Comparison of ENCODE assay signal across 20 cellular contexts in genomic region chr19:16232127-16232526, GRCh38. TPM values are rescaled to one million over a fixed set of nuclear protein-coding genes. Genes with fewer than 3 reads are reported as not detected.
A peak's percentile ranks its signal among the peaks of the same experiment; 100 is the strongest.
DNase-seq lines count a peak whose midpoint lies in the region; ATAC-seq lines count a peak whose summit lies in the region.
"Had no signal": no experiment of that assay in that cellular context is flagged by ENCODE, and none has a peak within 500 bp of the region (broad histone marks: within the 10 kb centered on the region; RNA-seq: fewer than 3 reads in every experiment).

No MANE protein-coding gene starts in this region.

- no peak for DNase-seq in activated naive CD4-positive, alpha-beta T cell treated with anti-CD3 and anti-CD28 coated beads, Interleukin-2, amount 10 ng/mL, durations not matched to agents 7 days and 5 days
- no peak for DNase-seq in activated naive CD4-positive, alpha-beta T cell treated with anti-CD3 and anti-CD28 coated beads for 36 hours
- peak; percentile 18 for DNase-seq in H7
- no peak for DNase-seq in naive thymus-derived CD8-positive, alpha-beta T cell
- no peak for DNase-seq in stimulated activated naive B cell treated with anti-CD40 and anti-IgM and Interleukin-4, amounts not matched to agents 10 μg/mL and 1 μg/mL and 100 μg/mL, for 72 hours
- no peak for DNase-seq in natural killer cell treated with Interleukin-12 subunit alpha and Interleukin-12 subunit beta and Interleukin-15 and Interleukin-18, amount 100 ng/mL, for 72 hours (ENCODE audit: low spot score)
- DNase-seq: Calu3; CD4-positive, alpha-beta memory T cell; GF-D8; GOT3; KBM-7; NCI-H1694 treated with DMSO at 0.1 percent for 48 hours; NCI-H748 treated with DMSO at 0.1 percent for 48 hours; NK-92 treated with Interleukin-12 subunit alpha and Interleukin-12 subunit beta, amount 100 ng/mL, for 24 hours; Right ventricle myocardium superior had no signal

- no peak overlapping the region for H3K4me3 ChIP-seq in H7 (ENCODE audit: insufficient read depth, low read depth, low read length)
- H3K4me3 ChIP-seq: A549, GM12878 had no signal

- no peaks in the 10 kb centered on the region; the same call in 1 of the 2 replicates for H3K36me3 ChIP-seq in H7 (replicated peaks; ENCODE audit: control insufficient read depth, insufficient read depth, low read length)

- ATAC-seq in naive thymus-derived CD8-positive, alpha-beta T cell = no peak
- ATAC-seq in stimulated activated naive B cell treated with anti-CD40 and anti-IgM and Interleukin-4, amounts not matched to agents 10 μg/mL and 1 μg/mL and 100 μg/mL, for 72 hours (replicated peaks) = no peak
- ATAC-seq in GM18909 (IDR thresholded peaks at IDR 0.05; ENCODE audit: poor library complexity, unreplicated experiment) = no peak
- no peak for ATAC-seq in natural killer cell treated with Interleukin-12 subunit alpha and Interleukin-12 subunit beta and Interleukin-15 and Interleukin-18, amount 100 ng/mL, for 72 hours
- ATAC-seq: GM12878 had no signal

- H3K36me3 Mint-ChIP-seq in activated naive CD4-positive, alpha-beta T cell treated with anti-CD3 and anti-CD28 coated beads, Interleukin-2, amount 10 ng/mL, durations not matched to agents 7 days and 5 days = peaks cover 58% of the 10 kb centered on the region
- H3K36me3 Mint-ChIP-seq in activated naive CD4-positive, alpha-beta T cell treated with anti-CD3 and anti-CD28 coated beads for 36 hours (ENCODE audit: low read depth) = peaks cover 41% of the 10 kb centered on the region
- H3K36me3 Mint-ChIP-seq in naive thymus-derived CD8-positive, alpha-beta T cell = peaks cover 13 to 74% (median 33%) of the 10 kb centered on the region in 3 donors
- H3K36me3 Mint-ChIP-seq in stimulated activated naive B cell treated with anti-CD40 and anti-IgM and Interleukin-4, amounts not matched to agents 10 μg/mL and 1 μg/mL and 100 μg/mL, for 72 hours = peaks cover 60 to 75% of the 10 kb centered on the region in 2 donors
- peaks cover 29% of the 10 kb centered on the region for H3K36me3 Mint-ChIP-seq in natural killer cell treated with Interleukin-12 subunit alpha and Interleukin-12 subunit beta and Interleukin-15 and Interleukin-18, amount 100 ng/mL, for 72 hours

- peaks cover 16% of the 10 kb centered on the region for H3K4me1 Mint-ChIP-seq in activated naive CD4-positive, alpha-beta T cell treated with anti-CD3 and anti-CD28 coated beads, Interleukin-2, amount 10 ng/mL, durations not matched to agents 7 days and 5 days
- peaks cover 16% of the 10 kb centered on the region for H3K4me1 Mint-ChIP-seq in activated naive CD4-positive, alpha-beta T cell treated with anti-CD3 and anti-CD28 coated beads for 36 hours (ENCODE audit: low read depth)
- H3K4me1 Mint-ChIP-seq in naive thymus-derived CD8-positive, alpha-beta T cell = peaks cover 28 to 60% (median 40%) of the 10 kb centered on the region in 4 donors
- peaks cover 6 to 16% of the 10 kb centered on the region in 2 donors for H3K4me1 Mint-ChIP-seq in stimulated activated naive B cell treated with anti-CD40 and anti-IgM and Interleukin-4, amounts not matched to agents 10 μg/mL and 1 μg/mL and 100 μg/mL, for 72 hours
- H3K4me1 Mint-ChIP-seq in natural killer cell treated with Interleukin-12 subunit alpha and Interleukin-12 subunit beta and Interleukin-15 and Interleukin-18, amount 100 ng/mL, for 72 hours (ENCODE audit: low read depth in 2 of 2) = peaks cover 0 to 11% of the 10 kb centered on the region in 2 donors

- H3K27me3 Mint-ChIP-seq in activated naive CD4-positive, alpha-beta T cell treated with anti-CD3 and anti-CD28 coated beads, Interleukin-2, amount 10 ng/mL, durations not matched to agents 7 days and 5 days = no peaks in the 10 kb centered on the region
- H3K27me3 Mint-ChIP-seq in activated naive CD4-positive, alpha-beta T cell treated with anti-CD3 and anti-CD28 coated beads for 36 hours (ENCODE audit: low read depth) = no peaks in the 10 kb centered on the region
- no peaks in the 10 kb centered on the region for H3K27me3 Mint-ChIP-seq in naive thymus-derived CD8-positive, alpha-beta T cell
- no peaks in the 10 kb centered on the region for H3K27me3 Mint-ChIP-seq in stimulated activated naive B cell treated with anti-CD40 and anti-IgM and Interleukin-4, amounts not matched to agents 10 μg/mL and 1 μg/mL and 100 μg/mL, for 72 hours
- H3K27me3 Mint-ChIP-seq in natural killer cell treated with Interleukin-12 subunit alpha and Interleukin-12 subunit beta and Interleukin-15 and Interleukin-18, amount 100 ng/mL, for 72 hours = no peaks in the 10 kb centered on the region
- H3K27me3 Mint-ChIP-seq: CD4-positive, alpha-beta memory T cell had no signal

- intact Hi-C loops in activated naive CD4-positive, alpha-beta T cell treated with anti-CD3 and anti-CD28 coated beads for 36 hours (cut with micrococcal nuclease) = no loop called here

- POLR2A ChIA-PET in naive thymus-derived CD8-positive, alpha-beta T cell (lab: Charles Lee) = interaction anchor here (0.9 to 7.4 kb wide), 3 partner anchors 14 to 138 kb away, joined by 3 to 51 read pairs (median 3); no protein-coding TSS in a partner anchor

- H3K27ac Mint-ChIP-seq in activated naive CD4-positive, alpha-beta T cell treated with anti-CD3 and anti-CD28 coated beads, Interleukin-2, amount 10 ng/mL, durations not matched to agents 7 days and 5 days = peak overlapping the region; percentile 76
- H3K27ac Mint-ChIP-seq in activated naive CD4-positive, alpha-beta T cell treated with anti-CD3 and anti-CD28 coated beads for 36 hours = no peak overlapping the region
- peak overlapping the region in 9 of 10 donors; percentile 57 to 96 (median 87) for H3K27ac Mint-ChIP-seq in naive thymus-derived CD8-positive, alpha-beta T cell
- peak overlapping the region; percentile 63 for H3K27ac Mint-ChIP-seq in stimulated activated naive B cell treated with anti-CD40 and anti-IgM and Interleukin-4, amounts not matched to agents 10 μg/mL and 1 μg/mL and 100 μg/mL, for 72 hours
- H3K27ac Mint-ChIP-seq in natural killer cell treated with Interleukin-12 subunit alpha and Interleukin-12 subunit beta and Interleukin-15 and Interleukin-18, amount 100 ng/mL, for 72 hours = no peak overlapping the region

- no peak overlapping the region for H3K4me3 Mint-ChIP-seq in activated naive CD4-positive, alpha-beta T cell treated with anti-CD3 and anti-CD28 coated beads, Interleukin-2, amount 10 ng/mL, durations not matched to agents 7 days and 5 days
- no peak overlapping the region for H3K4me3 Mint-ChIP-seq in activated naive CD4-positive, alpha-beta T cell treated with anti-CD3 and anti-CD28 coated beads for 36 hours
- no peak overlapping the region for H3K4me3 Mint-ChIP-seq in naive thymus-derived CD8-positive, alpha-beta T cell
- H3K4me3 Mint-ChIP-seq in stimulated activated naive B cell treated with anti-CD40 and anti-IgM and Interleukin-4, amounts not matched to agents 10 μg/mL and 1 μg/mL and 100 μg/mL, for 72 hours = no peak overlapping the region
- no peak overlapping the region for H3K4me3 Mint-ChIP-seq in natural killer cell treated with Interleukin-12 subunit alpha and Interleukin-12 subunit beta and Interleukin-15 and Interleukin-18, amount 100 ng/mL, for 72 hours
- H3K4me3 Mint-ChIP-seq: CD4-positive, alpha-beta memory T cell had no signal

- no peaks in the 10 kb centered on the region for H3K27me3 ChIP-seq in H7 (ENCODE audit: control insufficient read depth, insufficient read depth, low read length)

- CTCF ChIA-PET in activated naive CD4-positive, alpha-beta T cell treated with anti-CD3 and anti-CD28 coated beads, Interleukin-2, amount 10 ng/mL, durations not matched to agents 7 days and 5 days (lab: Charles Lee) = no interaction called here
- CTCF ChIA-PET in activated naive CD4-positive, alpha-beta T cell treated with anti-CD3 and anti-CD28 coated beads for 36 hours (lab: Charles Lee) = no interaction called here

- peaks cover 4% of the 10 kb centered on the region for H3K9me3 Mint-ChIP-seq in activated naive CD4-positive, alpha-beta T cell treated with anti-CD3 and anti-CD28 coated beads, Interleukin-2, amount 10 ng/mL, durations not matched to agents 7 days and 5 days
- H3K9me3 Mint-ChIP-seq in activated naive CD4-positive, alpha-beta T cell treated with anti-CD3 and anti-CD28 coated beads for 36 hours = peaks cover 10% of the 10 kb centered on the region
- H3K9me3 Mint-ChIP-seq in naive thymus-derived CD8-positive, alpha-beta T cell = peaks cover 0 to 6% (median 0%) of the 10 kb centered on the region in 9 donors
- H3K9me3 Mint-ChIP-seq in stimulated activated naive B cell treated with anti-CD40 and anti-IgM and Interleukin-4, amounts not matched to agents 10 μg/mL and 1 μg/mL and 100 μg/mL, for 72 hours = no peaks in the 10 kb centered on the region
- H3K9me3 Mint-ChIP-seq in natural killer cell treated with Interleukin-12 subunit alpha and Interleukin-12 subunit beta and Interleukin-15 and Interleukin-18, amount 100 ng/mL, for 72 hours = no peaks in the 10 kb centered on the region
- H3K9me3 Mint-ChIP-seq: CD4-positive, alpha-beta memory T cell had no signal

RNA-seq across cellular contexts. Expression of gene AP1M1, which starts 34.4 kb away (rescaled TPM):
- 100 to 1,000 TPM; 113 to 123 TPM for total RNA-seq in activated naive CD4-positive, alpha-beta T cell treated with anti-CD3 and anti-CD28 coated beads for 36 hours
- 49.3 and 56.3 TPM in 2 replicates for total RNA-seq in H7 (2014; rRNA removed; shearing (Covaris generic))
- 100 to 1,000 TPM; 151 to 154 TPM for total RNA-seq in naive thymus-derived CD8-positive, alpha-beta T cell
- 100 to 1,000 TPM; 195 to 288 (median 241) TPM for polyA plus RNA-seq in naive thymus-derived CD8-positive, alpha-beta T cell
- total RNA-seq in natural killer cell treated with Interleukin-12 subunit alpha and Interleukin-12 subunit beta and Interleukin-15 and Interleukin-18, amount 100 ng/mL, for 72 hours = 100 to 1,000 TPM; 115 to 145 TPM

RNA-seq across cellular contexts. Expression of gene FAM32A, which starts 46.9 kb away (rescaled TPM):
- total RNA-seq in activated naive CD4-positive, alpha-beta T cell treated with anti-CD3 and anti-CD28 coated beads for 36 hours = 10 to 100 TPM; 38.2 to 41.9 TPM
- 91.8 and 96.9 TPM in 2 replicates for total RNA-seq in H7 (2014; rRNA removed; shearing (Covaris generic))
- 10 to 100 TPM; 70.3 to 74.3 TPM for total RNA-seq in naive thymus-derived CD8-positive, alpha-beta T cell
- polyA plus RNA-seq in naive thymus-derived CD8-positive, alpha-beta T cell = 100 to 1,000 TPM; 150 to 205 (median 183) TPM
- 10 to 100 TPM; 46.7 to 60.8 TPM for total RNA-seq in natural killer cell treated with Interleukin-12 subunit alpha and Interleukin-12 subunit beta and Interleukin-15 and Interleukin-18, amount 100 ng/mL, for 72 hours

RNA-seq across cellular contexts. Expression of gene CIB3, which starts 58.8 kb away (rescaled TPM):
- not detected for total RNA-seq in activated naive CD4-positive, alpha-beta T cell treated with anti-CD3 and anti-CD28 coated beads for 36 hours
- total RNA-seq in H7 (2014; rRNA removed; shearing (Covaris generic)) = not detected in 2 replicates
- not detected for total RNA-seq in naive thymus-derived CD8-positive, alpha-beta T cell
- not detected for polyA plus RNA-seq in naive thymus-derived CD8-positive, alpha-beta T cell
- total RNA-seq in natural killer cell treated with Interleukin-12 subunit alpha and Interleukin-12 subunit beta and Interleukin-15 and Interleukin-18, amount 100 ng/mL, for 72 hours = 1 to 10 TPM in 1 of 2 donors, not detected in 1; 1.4 TPM
- total RNA-seq: Calu3; CD4-positive, alpha-beta memory T cell; GM12878; NCI-H460; Right ventricle myocardium superior had no signal
- polyA plus RNA-seq: A549; BJ; CD4-positive, alpha-beta memory T cell had no signal

Comparison
In these comparisons a context has a peak if more than half of its experiments do, and no peak if none do; other contexts are left out.
1. H3K27ac Mint-ChIP-seq: peak in activated naive CD4-positive, alpha-beta T cell treated with anti-CD3 and anti-CD28 coated beads, Interleukin-2, amount 10 ng/mL, durations not matched to agents 7 days and 5 days (single experiment), naive thymus-derived CD8-positive, alpha-beta T cell (9 of 10) and stimulated activated naive B cell treated with anti-CD40 and anti-IgM and Interleukin-4, amounts not matched to agents 10 μg/mL and 1 μg/mL and 100 μg/mL, for 72 hours (single experiment); none in activated naive CD4-positive, alpha-beta T cell treated with anti-CD3 and anti-CD28 coated beads for 36 hours (single experiment) and natural killer cell treated with Interleukin-12 subunit alpha and Interleukin-12 subunit beta and Interleukin-15 and Interleukin-18, amount 100 ng/mL, for 72 hours (0 of 2).